ENCODE assay signal across 29 cellular contexts in the genomic region with DNA sequence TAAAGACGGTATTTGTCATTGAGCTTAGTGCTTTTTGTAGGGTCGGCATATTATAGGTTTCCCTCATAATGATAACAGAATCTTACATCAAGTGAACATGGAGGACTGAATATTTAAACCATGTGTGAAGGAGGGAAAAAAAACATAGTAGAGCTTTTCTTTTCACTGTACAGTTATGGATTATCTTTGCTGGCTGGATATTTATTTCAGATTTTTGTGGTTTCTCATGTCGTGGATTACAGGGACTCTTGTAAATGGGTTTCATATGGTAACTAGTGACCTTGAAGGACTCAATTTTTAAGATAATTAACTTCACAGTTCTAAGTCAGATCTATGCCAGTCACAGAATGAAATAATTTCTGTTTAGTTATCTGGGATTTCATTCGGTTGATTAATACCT.
"Had no signal": no experiment of that assay in that cellular context is flagged by ENCODE, and none has a peak within 500 bp of the region (broad histone marks: within the 10 kb centered on the region; RNA-seq: fewer than 3 reads in every experiment).

No MANE protein-coding gene starts in this region.

- H3K36me3 Mint-ChIP-seq: activated CD8-positive, alpha-beta memory T cell treated with anti-CD3 and anti-CD28 coated beads, Interleukin-2, amount 10 ng/mL, durations not matched to agents 7 days and 5 days had no signal

- ATAC-seq: activated CD8-positive, alpha-beta memory T cell treated with anti-CD3 and anti-CD28 coated beads, Interleukin-2, amount 10 ng/mL, durations not matched to agents 7 days and 5 days; Panc1; Right ventricle myocardium inferior; T-helper 17 cell; WTC11 had no signal

- H3K4me3 ChIP-seq: cardiac muscle cell, MG63 had no signal

- H3K9me3 Mint-ChIP-seq: activated naive CD4-positive, alpha-beta T cell treated with anti-CD3 and anti-CD28 coated beads, Interleukin-2, amount 50 U/mL, for 24 hours; activated T-cell treated with anti-CD3 and anti-CD28 coated beads, Interleukin-2, amount 50 U/mL, for 24 hours had no signal

- H3K27ac Mint-ChIP-seq: activated CD8-positive, alpha-beta memory T cell treated with anti-CD3 and anti-CD28 coated beads, Interleukin-2, amount 10 ng/mL, durations not matched to agents 7 days and 5 days; activated naive CD4-positive, alpha-beta T cell treated with anti-CD3 and anti-CD28 coated beads, Interleukin-2, amount 50 U/mL, for 24 hours; activated T-cell treated with anti-CD3 and anti-CD28 coated beads, Interleukin-2, amount 50 U/mL, for 24 hours; activated T-helper 1 cell treated with anti-CD3 and anti-CD28 coated beads, Interleukin-12 subunit alpha, Interleukin-12 subunit beta, Interleukin-2, Interleukin-4 antibody, amounts not matched to agents 30 ng/mL and 10 ng/mL and 1 ng/mL, durations not matched to agents 14 hours and 24 hours and 36 hours; T-helper 17 cell; WTC11 had no signal

- H3K27me3 Mint-ChIP-seq: activated CD8-positive, alpha-beta memory T cell treated with anti-CD3 and anti-CD28 coated beads, Interleukin-2, amount 10 ng/mL, durations not matched to agents 7 days and 5 days; activated naive CD4-positive, alpha-beta T cell treated with anti-CD3 and anti-CD28 coated beads, Interleukin-2, amount 50 U/mL, for 24 hours; activated T-cell treated with anti-CD3 and anti-CD28 coated beads, Interleukin-2, amount 50 U/mL, for 24 hours; T-helper 17 cell had no signal

- H3K4me1 Mint-ChIP-seq: activated CD8-positive, alpha-beta memory T cell treated with anti-CD3 and anti-CD28 coated beads, Interleukin-2, amount 10 ng/mL, durations not matched to agents 7 days and 5 days; activated naive CD4-positive, alpha-beta T cell treated with anti-CD3 and anti-CD28 coated beads, Interleukin-2, amount 50 U/mL, for 24 hours; T-helper 17 cell had no signal

- H3K4me3 Mint-ChIP-seq: activated CD8-positive, alpha-beta memory T cell treated with anti-CD3 and anti-CD28 coated beads, Interleukin-2, amount 10 ng/mL, durations not matched to agents 7 days and 5 days; activated naive CD4-positive, alpha-beta T cell treated with anti-CD3 and anti-CD28 coated beads, Interleukin-2, amount 50 U/mL, for 24 hours; activated T-cell treated with anti-CD3 and anti-CD28 coated beads, Interleukin-2, amount 50 U/mL, for 24 hours; activated T-helper 1 cell treated with anti-CD3 and anti-CD28 coated beads, Interleukin-12 subunit alpha, Interleukin-12 subunit beta, Interleukin-2, Interleukin-4 antibody, amounts not matched to agents 30 ng/mL and 10 ng/mL and 1 ng/mL, durations not matched to agents 14 hours and 24 hours and 36 hours; T-helper 17 cell; WTC11 had no signal

- DNase-seq: activated CD4-positive, alpha-beta T cell treated with anti-CD3 and anti-CD28 coated beads for 48 hours; activated CD4-positive, alpha-beta T cell treated with anti-CD3 and anti-CD28 coated beads, Interleukin-2, amount 50 U/mL, for 48 hours; activated CD4-positive, CD25-positive, alpha-beta regulatory T cell treated with anti-CD3 and anti-CD28 coated beads, Interleukin-2, amount 50 U/mL, for 72 hours; activated CD8-positive, alpha-beta memory T cell treated with anti-CD3 and anti-CD28 coated beads, Interleukin-2, amount 10 ng/mL, durations not matched to agents 7 days and 5 days; activated effector memory CD4-positive, alpha-beta T cell treated with Interleukin-2 at 50 U/mL for 16 hours; activated naive CD4-positive, alpha-beta T cell; activated T-cell treated with anti-CD3 and anti-CD28 coated beads, Interleukin-2, amount 50 U/mL, for 24 hours; amniotic stem cell; MG63; MV-4-11; NCI-H1092 treated with DMSO at 0.1 percent for 48 hours; NCI-H1417 treated with DMSO at 0.1 percent for 48 hours; NCI-H1694; NCI-H2029; NCI-H2107; NCI-H2171 treated with DMSO at 0.1 percent for 48 hours; NCI-H226; NCI-H526; NCI-H82; OCI-M1; RPMI8226; T-helper 17 cell; T-helper 9 cell had no signal
